9 cellular contexts compared by ENCODE assay signal in genomic region chr19:6811906-6812305, GRCh38. TPM values are rescaled to one million over a fixed set of nuclear protein-coding genes. Genes with fewer than 3 reads are reported as not detected.
A peak's percentile ranks its signal among the peaks of the same experiment; 100 is the strongest.
DNase-seq lines count a peak whose midpoint lies in the region; ATAC-seq and TF ChIP-seq lines count a peak whose summit lies in the region.
"Had no signal": no experiment of that assay in that cellular context is flagged by ENCODE, and none has a peak within 500 bp of the region (broad histone marks: within the 10 kb centered on the region; RNA-seq: fewer than 3 reads in every experiment).

No MANE protein-coding gene starts in this region.

- no peaks in the 10 kb centered on the region for H3K9me3 ChIP-seq in PC-3 (ENCODE audit: low read length)
- no peaks in the 10 kb centered on the region for H3K9me3 ChIP-seq in smooth muscle cell (replicated peaks; ENCODE audit: low read depth)
- H3K9me3 ChIP-seq: thoracic aorta had no signal

- H3K4me1 ChIP-seq in PC-3 (ENCODE audit: insufficient read depth, low read length) (no peaks in the 10 kb centered on the region), smooth muscle cell (ENCODE audit: low read depth) (no peaks in the 10 kb centered on the region)

- CTCF ChIA-PET in PC-3 (lab: Charles Lee) = no interaction called here

- H3K4me2 ChIP-seq in PC-3 (ENCODE audit: low read length) (no peak overlapping the region), smooth muscle cell (no peak overlapping the region)

- H3K4me3 ChIP-seq in PC-3 (ENCODE audit: low read length) = no peak overlapping the region
- H3K4me3 ChIP-seq in smooth muscle cell = no peak overlapping the region
- H3K4me3 ChIP-seq: thoracic aorta had no signal

- H3K79me2 ChIP-seq in PC-3 (ENCODE audit: low read length) (no peaks in the 10 kb centered on the region), smooth muscle cell (ENCODE audit: low read depth) (no peaks in the 10 kb centered on the region)

- POLR2A ChIA-PET in PC-3 (lab: Charles Lee; ENCODE audit: unreplicated experiment) = no interaction called here

- DNase-seq in T-helper 1 cell (no peak), PC-3 (peak; percentile 77), epithelial cell of prostate (ENCODE audit: low read depth, low spot score) (peak; percentile 50), smooth muscle cell (lab: John Stamatoyannopoulos, UW; ENCODE audit: unreplicated experiment) (no peak)
- DNase-seq in effector CD8-positive, alpha-beta T cell (lab: John Stamatoyannopoulos, UW) = no peak
- DNase-seq in stimulated activated CD4-positive, alpha-beta T cell treated with anti-CD3 and anti-CD28 coated beads, Interleukin-2, amount 100 ng/mL, for 24 hours = no peak

- H3K27ac Mint-ChIP-seq in T-helper 1 cell treated with Interleukin-12 subunit alpha and Interleukin-12 subunit beta and Interleukin-4 antibody, amounts not matched to agents 30 μg/mL and 1 μg/mL, for 36 hours = peak overlapping the region; percentile 4

- H3K9ac ChIP-seq in PC-3 (ENCODE audit: low read length) (no peak overlapping the region), smooth muscle cell (ENCODE audit: low read depth) (no peak overlapping the region)

- H3K27me3 ChIP-seq in PC-3 (ENCODE audit: low read length) = 0 out of 2 replicates have a peak, but pooled peaks cover 6% of the 10 kb centered on the region
- no peaks in the 10 kb centered on the region for H3K27me3 ChIP-seq in smooth muscle cell (ENCODE audit: low read depth)

- H3K36me3 Mint-ChIP-seq in T-helper 1 cell treated with Interleukin-12 subunit alpha and Interleukin-12 subunit beta and Interleukin-4 antibody, amounts not matched to agents 30 μg/mL and 1 μg/mL, for 36 hours (ENCODE audit: low read depth) = peaks cover 45% of the 10 kb centered on the region

- intact Hi-C loops in PC-3 (cut with micrococcal nuclease) = no loop called here

- no peaks in the 10 kb centered on the region for H4K20me1 ChIP-seq in PC-3 (ENCODE audit: low read length)
- H4K20me1 ChIP-seq in smooth muscle cell (ENCODE audit: low read depth) = no peaks in the 10 kb centered on the region

- peak; percentile 67 for ATAC-seq in PC-3
- no peak for ATAC-seq in HG03354 (IDR thresholded peaks at IDR 0.05; ENCODE audit: poor library complexity, severe bottlenecking, unreplicated experiment)

- no peak overlapping the region for H3K4me3 Mint-ChIP-seq in T-helper 1 cell treated with Interleukin-12 subunit alpha and Interleukin-12 subunit beta and Interleukin-4 antibody, amounts not matched to agents 30 μg/mL and 1 μg/mL, for 36 hours

- H3K27ac ChIP-seq in PC-3 (ENCODE audit: low read length) (no peak overlapping the region), epithelial cell of prostate (no peak overlapping the region), smooth muscle cell (ENCODE audit: low read depth) (no peak overlapping the region)
- H3K27ac ChIP-seq: thoracic aorta had no signal

- H3K36me3 ChIP-seq in PC-3 (ENCODE audit: low read depth, low read length) = no peaks in the 10 kb centered on the region
- H3K36me3 ChIP-seq in smooth muscle cell (ENCODE audit: low read depth) = no peaks in the 10 kb centered on the region
- H3K36me3 ChIP-seq: thoracic aorta had no signal

- 28% methylated on average over 2 of the region's 2 CpGs for WGBS in smooth muscle cell (ENCODE audit: low lambda C conversion rate)

- H2AFZ ChIP-seq in PC-3 (ENCODE audit: low read length) = peak overlapping the region; percentile 63
- peak overlapping the region; percentile 33 for H2AFZ ChIP-seq in smooth muscle cell (ENCODE audit: low read depth)

- no TSS peak for BruUV-seq in PC-3 (replicated peaks; lab: Mats Ljungman, UMichigan)

- TF ChIP-seq CTCF in PC-3 (conservative IDR thresholded peaks at IDR 0.05; ENCODE audit: low read depth, low read length) (no peak), smooth muscle cell (IDR thresholded peaks at IDR 0.05; ENCODE audit: borderline replicate concordance, insufficient read depth, poor library complexity, severe bottlenecking) (no peak)

- no peaks in the 10 kb centered on the region for H3K9me2 ChIP-seq in PC-3 (replicated peaks; ENCODE audit: low read length)

- H3K27me3 Mint-ChIP-seq in T-helper 1 cell treated with Interleukin-12 subunit alpha and Interleukin-12 subunit beta and Interleukin-4 antibody, amounts not matched to agents 30 μg/mL and 1 μg/mL, for 36 hours (ENCODE audit: low read depth) = no peaks in the 10 kb centered on the region

- peaks cover 49% of the 10 kb centered on the region for H3K4me1 Mint-ChIP-seq in T-helper 1 cell treated with Interleukin-12 subunit alpha and Interleukin-12 subunit beta and Interleukin-4 antibody, amounts not matched to agents 30 μg/mL and 1 μg/mL, for 36 hours (ENCODE audit: low read depth)

- H3F3A ChIP-seq in PC-3 (ENCODE audit: low read length, unreplicated experiment) (no peaks in the 10 kb centered on the region), smooth muscle cell (ENCODE audit: low read depth) (no peaks in the 10 kb centered on the region)

- peaks cover 5% of the 10 kb centered on the region for H3K9me3 Mint-ChIP-seq in T-helper 1 cell treated with Interleukin-12 subunit alpha and Interleukin-12 subunit beta and Interleukin-4 antibody, amounts not matched to agents 30 μg/mL and 1 μg/mL, for 36 hours

RNA-seq across cellular contexts. Expression of gene VAV1, which starts 39.4 kb away (rescaled TPM):
- total RNA-seq in PC-3 (2014; rRNA removed) = 3.0 and 3.2 TPM in 2 replicates
- total RNA-seq in smooth muscle cell = not detected in 2 replicates
- polyA plus RNA-seq in smooth muscle cell = not detected in 2 replicates

RNA-seq across cellular contexts. Expression of gene SH2D3A, which starts 44.7 kb away (rescaled TPM):
- total RNA-seq in PC-3 (2014; rRNA removed) = 141 and 162 TPM in 2 replicates
- total RNA-seq in smooth muscle cell = 6.5 and 9.3 TPM in 2 replicates
- polyA plus RNA-seq in smooth muscle cell = 6.2 and 15.8 TPM in 2 replicates

Comparison
In these comparisons a context has a peak if more than half of its experiments do, and no peak if none do; other contexts are left out.
1. DNase-seq: peak in PC-3 (single experiment) and epithelial cell of prostate (single experiment); none in T-helper 1 cell (0 of 5), smooth muscle cell (single experiment), effector CD8-positive, alpha-beta T cell (single experiment) and stimulated activated CD4-positive, alpha-beta T cell treated with anti-CD3 and anti-CD28 coated beads, Interleukin-2, amount 100 ng/mL, for 24 hours (0 of 2).
2. RNA of gene SH2D3A, which starts 44.7 kb away (total RNA-seq): 141 to 162 TPM in PC-3; 6.5 to 9.3 TPM in smooth muscle cell; every median in the first group is over 10 times any median in the second.